In the genomic region with DNA sequence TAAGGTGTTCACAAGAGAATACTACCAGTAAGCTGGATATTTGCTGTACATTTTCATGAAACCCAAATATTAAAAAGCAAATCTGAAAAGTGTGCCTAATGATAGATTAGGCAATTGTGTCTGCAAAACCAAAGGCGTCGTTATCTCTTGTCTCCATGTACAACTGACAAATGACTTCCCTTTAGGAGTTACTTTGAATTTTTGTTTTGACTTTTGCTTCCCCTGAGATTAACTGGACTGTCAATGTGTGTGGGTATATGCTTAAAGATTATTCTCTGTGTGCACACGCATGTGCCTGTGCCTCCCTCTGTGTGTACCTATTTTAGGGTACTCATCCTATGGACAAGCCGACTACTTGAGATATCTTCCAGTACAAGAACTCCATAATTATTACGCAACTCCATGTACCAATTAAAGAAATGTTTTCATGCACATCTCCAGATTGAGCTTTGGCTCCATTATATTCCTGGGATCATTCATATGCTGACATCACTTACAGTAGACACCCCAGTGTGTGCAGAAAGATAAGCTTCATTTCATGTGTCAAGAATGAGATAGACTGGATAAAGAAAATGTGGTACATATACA, we compare ENCODE assay signal across 32 cellular contexts.
"Had no signal": no experiment of that assay in that cellular context is flagged by ENCODE, and none has a peak within 500 bp of the region (broad histone marks: within the 10 kb centered on the region; RNA-seq: fewer than 3 reads in every experiment).

No MANE protein-coding gene starts in this region.

- H3K9me3 ChIP-seq: colonic mucosa had no signal

- H3K27me3 ChIP-seq: ascending aorta, breast epithelium, cardiac muscle cell, colonic mucosa had no signal

- H3K36me3 ChIP-seq: ascending aorta, breast epithelium, cardiac muscle cell, colonic mucosa had no signal

- H3K36me3 Mint-ChIP-seq: activated CD4-positive, alpha-beta memory T cell treated with anti-CD3 and anti-CD28 coated beads for 36 hours; activated CD8-positive, alpha-beta memory T cell treated with anti-CD3 and anti-CD28 coated beads, Interleukin-2, amount 10 ng/mL, durations not matched to agents 7 days and 5 days; activated naive CD4-positive, alpha-beta T cell treated with anti-CD3 and anti-CD28 coated beads, Interleukin-2, amount 10 ng/mL, durations not matched to agents 7 days and 5 days; activated naive CD8-positive, alpha-beta T cell treated with anti-CD3 and anti-CD28 coated beads, Interleukin-2, amount 10 ng/mL, durations not matched to agents 7 days and 5 days; brain had no signal

- H3K27ac Mint-ChIP-seq: activated CD4-positive, alpha-beta memory T cell treated with anti-CD3 and anti-CD28 coated beads for 36 hours; activated CD4-positive, alpha-beta T cell treated with anti-CD3 and anti-CD28 coated beads for 36 hours; activated CD4-positive, alpha-beta T cell treated with anti-CD3 and anti-CD28 coated beads, Interleukin-2, amount 10 ng/mL, durations not matched to agents 24 days and 14 days; activated CD8-positive, alpha-beta memory T cell treated with anti-CD3 and anti-CD28 coated beads, Interleukin-2, amount 10 ng/mL, durations not matched to agents 7 days and 5 days; activated CD8-positive, alpha-beta T cell treated with anti-CD3 and anti-CD28 coated beads, Interleukin-2, amount 10 ng/mL, durations not matched to agents 7 days and 5 days; activated naive CD4-positive, alpha-beta T cell treated with anti-CD3 and anti-CD28 coated beads, Interleukin-2, amount 10 ng/mL, durations not matched to agents 7 days and 5 days; activated naive CD4-positive, alpha-beta T cell treated with anti-CD3 and anti-CD28 coated beads, Interleukin-2, amount 50 U/mL, for 72 hours; activated naive CD8-positive, alpha-beta T cell treated with anti-CD3 and anti-CD28 coated beads, Interleukin-2, amount 10 ng/mL, durations not matched to agents 7 days and 5 days; activated T-helper 1 cell treated with anti-CD3 and anti-CD28 coated beads, Interleukin-12 subunit alpha, Interleukin-12 subunit beta, Interleukin-2, Interleukin-4 antibody, amounts not matched to agents 30 ng/mL and 10 ng/mL and 1 ng/mL, durations not matched to agents 14 hours and 24 hours and 36 hours; brain; T-helper 17 cell; T-helper 2 cell treated with Interferon-gamma antibody and Interleukin-4, amounts not matched to agents 5 μg/mL and 100 μg/mL, for 36 hours had no signal

- H3K4me1 Mint-ChIP-seq: activated CD4-positive, alpha-beta T cell treated with anti-CD3 and anti-CD28 coated beads for 36 hours; activated CD4-positive, alpha-beta T cell treated with anti-CD3 and anti-CD28 coated beads, Interleukin-2, amount 10 ng/mL, durations not matched to agents 24 days and 14 days; activated CD8-positive, alpha-beta memory T cell treated with anti-CD3 and anti-CD28 coated beads, Interleukin-2, amount 10 ng/mL, durations not matched to agents 7 days and 5 days; activated naive CD4-positive, alpha-beta T cell treated with anti-CD3 and anti-CD28 coated beads, Interleukin-2, amount 10 ng/mL, durations not matched to agents 7 days and 5 days; activated naive CD8-positive, alpha-beta T cell treated with anti-CD3 and anti-CD28 coated beads, Interleukin-2, amount 10 ng/mL, durations not matched to agents 7 days and 5 days; T-helper 17 cell had no signal

- FAIRE-seq: frontal cortex had no signal

- ATAC-seq: activated CD4-positive, alpha-beta T cell treated with anti-CD3 and anti-CD28 coated beads for 36 hours; activated CD8-positive, alpha-beta memory T cell treated with anti-CD3 and anti-CD28 coated beads, Interleukin-2, amount 10 ng/mL, durations not matched to agents 7 days and 5 days; activated CD8-positive, alpha-beta T cell treated with anti-CD3 and anti-CD28 coated beads, Interleukin-2, amount 10 ng/mL, durations not matched to agents 7 days and 5 days; activated naive CD4-positive, alpha-beta T cell treated with anti-CD3 and anti-CD28 coated beads, Interleukin-2, amount 50 U/mL, for 72 hours; esophagus mucosa; T-helper 17 cell had no signal

- DNase-seq: activated CD4-positive, alpha-beta memory T cell treated with anti-CD3 and anti-CD28 coated beads for 36 hours; activated CD4-positive, alpha-beta T cell treated with anti-CD3 and anti-CD28 coated beads for 36 hours; activated CD4-positive, alpha-beta T cell treated with anti-CD3 and anti-CD28 coated beads, Interleukin-2, amount 10 ng/mL, durations not matched to agents 24 days and 14 days; activated CD4-positive, CD25-positive, alpha-beta regulatory T cell; activated CD4-positive, CD25-positive, alpha-beta regulatory T cell treated with anti-CD3 and anti-CD28 coated beads, Interleukin-2, amount 50 U/mL, for 72 hours; activated CD8-positive, alpha-beta memory T cell treated with anti-CD3 and anti-CD28 coated beads, Interleukin-2, amount 10 ng/mL, durations not matched to agents 7 days and 5 days; activated CD8-positive, alpha-beta memory T cell treated with anti-CD3 and anti-CD28 coated beads, Interleukin-2, amount 50 U/mL, for 4 hours; activated CD8-positive, alpha-beta T cell treated with anti-CD3 and anti-CD28 coated beads, Interleukin-2, amount 10 ng/mL, durations not matched to agents 7 days and 5 days; activated gamma-delta T cell; activated naive CD4-positive, alpha-beta T cell; activated naive CD4-positive, alpha-beta T cell treated with anti-CD3 and anti-CD28 coated beads, Interleukin-2, amount 10 ng/mL, durations not matched to agents 7 days and 5 days; activated naive CD8-positive, alpha-beta T cell treated with anti-CD3 and anti-CD28 coated beads, Interleukin-2, amount 10 ng/mL, durations not matched to agents 7 days and 5 days; activated T-cell treated with anti-CD3 and anti-CD28 coated beads, Interleukin-2, amount 50 U/mL, for 1 hour; activated T-cell treated with anti-CD3 and anti-CD28 coated beads, Interleukin-2, amount 50 U/mL, for 48 hours; central memory CD4-positive, alpha-beta T cell; cerebellar nuclear complex; colonic mucosa; effector CD8-positive, alpha-beta T cell; foreskin fibroblast; head of caudate nucleus; T-helper 1 cell; T-helper 17 cell; T1000 had no signal

- H3K4me3 Mint-ChIP-seq: activated CD4-positive, alpha-beta memory T cell treated with anti-CD3 and anti-CD28 coated beads for 36 hours; activated CD4-positive, alpha-beta T cell treated with anti-CD3 and anti-CD28 coated beads for 36 hours; activated CD4-positive, alpha-beta T cell treated with anti-CD3 and anti-CD28 coated beads, Interleukin-2, amount 10 ng/mL, durations not matched to agents 24 days and 14 days; activated CD8-positive, alpha-beta memory T cell treated with anti-CD3 and anti-CD28 coated beads, Interleukin-2, amount 10 ng/mL, durations not matched to agents 7 days and 5 days; activated CD8-positive, alpha-beta T cell treated with anti-CD3 and anti-CD28 coated beads, Interleukin-2, amount 10 ng/mL, durations not matched to agents 7 days and 5 days; activated naive CD4-positive, alpha-beta T cell treated with anti-CD3 and anti-CD28 coated beads, Interleukin-2, amount 10 ng/mL, durations not matched to agents 7 days and 5 days; activated naive CD8-positive, alpha-beta T cell treated with anti-CD3 and anti-CD28 coated beads, Interleukin-2, amount 10 ng/mL, durations not matched to agents 7 days and 5 days; activated T-helper 1 cell treated with anti-CD3 and anti-CD28 coated beads, Interleukin-12 subunit alpha, Interleukin-12 subunit beta, Interleukin-2, Interleukin-4 antibody, amounts not matched to agents 30 ng/mL and 10 ng/mL and 1 ng/mL, durations not matched to agents 14 hours and 24 hours and 36 hours; brain; T-helper 17 cell; T-helper 2 cell treated with Interferon-gamma antibody and Interleukin-4, amounts not matched to agents 5 μg/mL and 100 μg/mL, for 36 hours had no signal

- H3K4me1 ChIP-seq: ascending aorta, breast epithelium, colonic mucosa had no signal

- H3K27me3 Mint-ChIP-seq: activated CD4-positive, alpha-beta memory T cell treated with anti-CD3 and anti-CD28 coated beads for 36 hours; activated CD4-positive, alpha-beta T cell treated with anti-CD3 and anti-CD28 coated beads for 36 hours; activated CD4-positive, alpha-beta T cell treated with anti-CD3 and anti-CD28 coated beads, Interleukin-2, amount 10 ng/mL, durations not matched to agents 24 days and 14 days; activated CD8-positive, alpha-beta memory T cell treated with anti-CD3 and anti-CD28 coated beads, Interleukin-2, amount 10 ng/mL, durations not matched to agents 7 days and 5 days; activated naive CD4-positive, alpha-beta T cell treated with anti-CD3 and anti-CD28 coated beads, Interleukin-2, amount 10 ng/mL, durations not matched to agents 7 days and 5 days; activated naive CD8-positive, alpha-beta T cell treated with anti-CD3 and anti-CD28 coated beads, Interleukin-2, amount 10 ng/mL, durations not matched to agents 7 days and 5 days; T-helper 17 cell had no signal

- H3K27ac ChIP-seq: ascending aorta, breast epithelium, cardiac muscle cell, colonic mucosa had no signal

- H3K4me3 ChIP-seq: ascending aorta, breast epithelium, cardiac muscle cell, colonic mucosa had no signal
